Comparison of ENCODE assay signal across 8 cellular contexts in genomic region chr3:16514021-16514700, GRCh38. TPM values are rescaled to one million over a fixed set of nuclear protein-coding genes. Genes with fewer than 3 reads are reported as not detected.
A peak's percentile ranks its signal among the peaks of the same experiment; 100 is the strongest.
DNase-seq lines count a peak whose midpoint lies in the region; ATAC-seq and TF ChIP-seq lines count a peak whose summit lies in the region.
"Had no signal": no experiment of that assay in that cellular context is flagged by ENCODE, and none has a peak within 500 bp of the region (broad histone marks: within the 10 kb centered on the region; RNA-seq: fewer than 3 reads in every experiment).

No MANE protein-coding gene starts in this region.

- H3K4me3 ChIP-seq in HL-60 (replicated peaks; ENCODE audit: insufficient read depth, low read length) (peak overlapping the region; percentile 80), stomach smooth muscle (ENCODE audit: low read length in 2 of 2) (peak overlapping the region; percentile 62 to 78)
- H3K4me3 ChIP-seq: SK-N-MC had no signal

- no peaks in the 10 kb centered on the region for H3K36me3 ChIP-seq in stomach smooth muscle (ENCODE audit: control insufficient read depth in 2 of 2, insufficient read depth in 2 of 2, low read length in 2 of 2)

- no peaks in the 10 kb centered on the region for H3K27me3 Mint-ChIP-seq in activated T-helper 17 cell treated with anti-CD3 and anti-CD28 coated beads, Interleukin-2, amount 50 U/mL, for 72 hours
- peaks cover 18 to 25% (median 22%) of the 10 kb centered on the region in 3 donors for H3K27me3 Mint-ChIP-seq in immature natural killer cell (ENCODE audit: low read depth in 3 of 3)

- no peak for DNase-seq in HL-60 (ENCODE audit: low read depth in 1 of 2, low spot score in 1 of 2)
- no peak for DNase-seq in immature natural killer cell
- DNase-seq in Kasumi-1 (lab: John Stamatoyannopoulos, UW), result no peak
- no peak for DNase-seq in amygdala (lab: John Stamatoyannopoulos, UW)

- TF ChIP-seq CTCF in HL-60 (IDR thresholded peaks at IDR 0.05; ENCODE audit: insufficient read depth, low read length), result no peak

- no peaks in the 10 kb centered on the region for H3K9me3 ChIP-seq in stomach smooth muscle (ENCODE audit: control insufficient read depth in 2 of 2, low read length in 2 of 2)

- no peaks in the 10 kb centered on the region for H3K9me3 Mint-ChIP-seq in activated T-helper 17 cell treated with anti-CD3 and anti-CD28 coated beads, Interleukin-2, amount 50 U/mL, for 72 hours
- H3K9me3 Mint-ChIP-seq in immature natural killer cell, result no peaks in the 10 kb centered on the region

- H3K36me3 Mint-ChIP-seq in activated T-helper 17 cell treated with anti-CD3 and anti-CD28 coated beads, Interleukin-2, amount 50 U/mL, for 72 hours (ENCODE audit: low read depth), result peaks cover 64% of the 10 kb centered on the region
- peaks cover 0 to 4% (median 3%) of the 10 kb centered on the region in 3 donors for H3K36me3 Mint-ChIP-seq in immature natural killer cell

- no peak for ATAC-seq in activated T-helper 17 cell treated with anti-CD3 and anti-CD28 coated beads, Interleukin-2, amount 50 U/mL, for 72 hours (replicated peaks)
- ATAC-seq in HG02610 (IDR thresholded peaks at IDR 0.05; ENCODE audit: unreplicated experiment), result no peak

- no peaks in the 10 kb centered on the region for H3K27me3 ChIP-seq in HL-60 (ENCODE audit: insufficient read depth, poor library complexity, severe bottlenecking)
- H3K27me3 ChIP-seq in stomach smooth muscle (ENCODE audit: control insufficient read depth in 1 of 2, insufficient read depth in 2 of 2, low read length in 2 of 2), result peaks cover 0 to 8% of the 10 kb centered on the region in 2 donors

- peaks cover 19% of the 10 kb centered on the region for H3K4me1 ChIP-seq in stomach smooth muscle (ENCODE audit: control insufficient read depth, insufficient read depth, low read length)

- H3K4me1 Mint-ChIP-seq in activated T-helper 17 cell treated with anti-CD3 and anti-CD28 coated beads, Interleukin-2, amount 50 U/mL, for 72 hours, result peaks cover 55% of the 10 kb centered on the region
- H3K4me1 Mint-ChIP-seq in immature natural killer cell, result peaks cover 84 to 87% of the 10 kb centered on the region in 2 donors

- H3K27ac ChIP-seq in HL-60 (replicated peaks), result peak overlapping the region; percentile 47; the same call in 1 of the 2 replicates
- H3K27ac ChIP-seq in stomach smooth muscle (ENCODE audit: low read length), result no peak overlapping the region
- H3K27ac ChIP-seq: SK-N-MC had no signal

- peak overlapping the region in 1 of 2 donors; percentile 47 for H3K9ac ChIP-seq in stomach smooth muscle (ENCODE audit: low read length in 2 of 2)

- peak overlapping the region; percentile 85 for H3K4me3 Mint-ChIP-seq in activated T-helper 17 cell treated with anti-CD3 and anti-CD28 coated beads, Interleukin-2, amount 50 U/mL, for 72 hours
- H3K4me3 Mint-ChIP-seq in immature natural killer cell, result peak overlapping the region; percentile 81 to 98 (median 96)

- H3K27ac Mint-ChIP-seq in activated T-helper 17 cell treated with anti-CD3 and anti-CD28 coated beads, Interleukin-2, amount 50 U/mL, for 72 hours, result peak overlapping the region; percentile 98
- H3K27ac Mint-ChIP-seq in immature natural killer cell, result peak overlapping the region; percentile 91 to 99 (median 96)

RNA-seq across cellular contexts. Expression of gene RFTN1, which starts 0.7 kb away (rescaled TPM):
- total RNA-seq in activated T-helper 17 cell treated with anti-CD3 and anti-CD28 coated beads, Interleukin-2, amount 50 U/mL, for 72 hours, result 100 to 1,000 TPM; 112 to 139 TPM
- polyA plus RNA-seq in immature natural killer cell, result 100 to 1,000 TPM in 2 of 3 donors, 10 to 100 TPM in 1; 96.5 to 194 (median 109) TPM
